In genomic region chr7:77837275-77837674, GRCh38 we compare ENCODE assay signal across 18 cellular contexts. TPM values are rescaled to one million over a fixed set of nuclear protein-coding genes. Genes with fewer than 3 reads are reported as not detected.
DNase-seq lines count a peak whose midpoint lies in the region; ATAC-seq and TF ChIP-seq lines count a peak whose summit lies in the region.
"Had no signal": no experiment of that assay in that cellular context is flagged by ENCODE, and none has a peak within 500 bp of the region (broad histone marks: within the 10 kb centered on the region; RNA-seq: fewer than 3 reads in every experiment).

No MANE protein-coding gene starts in this region.

- H3K4me1 Mint-ChIP-seq in neural progenitor cell: peaks cover 4% of the 10 kb centered on the region
- H3K4me1 Mint-ChIP-seq in T-helper 17 cell: peaks cover 28% of the 10 kb centered on the region

- H3K27ac ChIP-seq in right atrium auricular region (no peak overlapping the region), neural progenitor cell (no peak overlapping the region)

- DNase-seq in Right ventricle myocardium superior: no peak
- no peak for DNase-seq in right atrium auricular region (ENCODE audit: low spot score)
- DNase-seq in NCI-H526 (lab: John Stamatoyannopoulos, UW): peak; percentile 59 to 69
- DNase-seq in neural progenitor cell (ENCODE audit: low spot score): no peak
- DNase-seq in T-helper 17 cell: no peak
- DNase-seq in NK-92 (lab: John Stamatoyannopoulos, UW; ENCODE audit: unreplicated experiment): no peak
- DNase-seq: activated CD4-positive, CD25-positive, alpha-beta regulatory T cell; activated CD8-positive, alpha-beta T cell treated with anti-CD3 and anti-CD28 coated beads for 36 hours; activated naive CD4-positive, alpha-beta T cell treated with Interleukin-2 at 50 U/mL for 16 hours; activated T-cell treated with anti-CD3 and anti-CD28 coated beads, Interleukin-2, amount 50 U/mL, for 24 hours; CD4-positive, CD25-positive, alpha-beta regulatory T cell; DMS79; effector CD4-positive, alpha-beta T cell; NCI-H1092; NCI-H2171 treated with DMSO at 0.1 percent for 48 hours had no signal

- intact Hi-C loops in Right ventricle myocardium superior (cut with DNase I): no loop called here

- no peak overlapping the region for H2AFZ ChIP-seq in neural progenitor cell (replicated peaks)

- H4K20me1 ChIP-seq in neural progenitor cell (ENCODE audit: low read depth): peaks cover 2% of the 10 kb centered on the region

- H3K4me2 ChIP-seq in neural progenitor cell: no peak overlapping the region

- H3K27me3 ChIP-seq in right atrium auricular region (no peaks in the 10 kb centered on the region), endocrine pancreas (ENCODE audit: control insufficient read depth, insufficient read depth, low read length) (no peaks in the 10 kb centered on the region), neural progenitor cell (no peaks in the 10 kb centered on the region)

- H3K9me3 ChIP-seq in right atrium auricular region (no peaks in the 10 kb centered on the region), endocrine pancreas (ENCODE audit: control insufficient read depth, low read length) (no peaks in the 10 kb centered on the region), neural progenitor cell (ENCODE audit: low read depth) (no peaks in the 10 kb centered on the region), T-helper 17 cell (ENCODE audit: control insufficient read depth, low read length, poor library complexity, severe bottlenecking) (no peaks in the 10 kb centered on the region)

- H3K36me3 ChIP-seq in right atrium auricular region (no peaks in the 10 kb centered on the region), endocrine pancreas (ENCODE audit: control insufficient read depth, insufficient read depth, low read length) (no peaks in the 10 kb centered on the region), neural progenitor cell (no peaks in the 10 kb centered on the region)

- H3F3A ChIP-seq in neural progenitor cell (ENCODE audit: low read depth): no peaks in the 10 kb centered on the region

- peaks cover 2% of the 10 kb centered on the region for H3K9me3 Mint-ChIP-seq in neural progenitor cell
- H3K9me3 Mint-ChIP-seq: activated CD8-positive, alpha-beta T cell treated with anti-CD3 and anti-CD28 coated beads for 36 hours; CD4-positive, CD25-positive, alpha-beta regulatory T cell had no signal

- H3K36me3 Mint-ChIP-seq in neural progenitor cell (no peaks in the 10 kb centered on the region), T-helper 17 cell (ENCODE audit: low read depth) (peaks cover 2% of the 10 kb centered on the region)

- peak; percentile 44 for ATAC-seq in Right ventricle myocardium superior (ENCODE audit: poor library complexity)
- ATAC-seq in GM19328 (IDR thresholded peaks at IDR 0.05; ENCODE audit: unreplicated experiment): no peak
- no peak for ATAC-seq in T-helper 17 cell
- ATAC-seq: activated CD8-positive, alpha-beta T cell treated with anti-CD3 and anti-CD28 coated beads for 36 hours had no signal

- H3K27ac Mint-ChIP-seq in neural progenitor cell (no peak overlapping the region), T-helper 17 cell (no peak overlapping the region)
- H3K27ac Mint-ChIP-seq: activated CD8-positive, alpha-beta T cell treated with anti-CD3 and anti-CD28 coated beads for 36 hours; activated T-cell treated with anti-CD3 and anti-CD28 coated beads, Interleukin-2, amount 50 U/mL, for 24 hours had no signal

- H3K4me3 ChIP-seq in right atrium auricular region: no peak overlapping the region
- H3K4me3 ChIP-seq in endocrine pancreas (ENCODE audit: control insufficient read depth, insufficient read depth, low read length): peak overlapping the region; percentile 26
- no peak overlapping the region for H3K4me3 ChIP-seq in neural progenitor cell

- H3K4me3 Mint-ChIP-seq in neural progenitor cell (no peak overlapping the region), T-helper 17 cell (no peak overlapping the region)
- H3K4me3 Mint-ChIP-seq: activated CD8-positive, alpha-beta T cell treated with anti-CD3 and anti-CD28 coated beads for 36 hours; activated T-cell treated with anti-CD3 and anti-CD28 coated beads, Interleukin-2, amount 50 U/mL, for 24 hours had no signal

- H3K4me1 ChIP-seq in right atrium auricular region: peaks cover 0 to 20% of the 10 kb centered on the region in 2 donors
- peaks cover 25% of the 10 kb centered on the region for H3K4me1 ChIP-seq in endocrine pancreas (ENCODE audit: control insufficient read depth, insufficient read depth, low read length)
- peaks cover 3% of the 10 kb centered on the region for H3K4me1 ChIP-seq in neural progenitor cell

- H3K27me3 Mint-ChIP-seq in neural progenitor cell (ENCODE audit: insufficient read depth, low read depth) (no peaks in the 10 kb centered on the region), T-helper 17 cell (no peaks in the 10 kb centered on the region)
- H3K27me3 Mint-ChIP-seq: activated CD8-positive, alpha-beta T cell treated with anti-CD3 and anti-CD28 coated beads for 36 hours; activated T-cell treated with anti-CD3 and anti-CD28 coated beads, Interleukin-2, amount 50 U/mL, for 24 hours; CD4-positive, CD25-positive, alpha-beta regulatory T cell; progenitor cell of endocrine pancreas had no signal

- peaks cover 4% of the 10 kb centered on the region for H3K79me2 ChIP-seq in neural progenitor cell (ENCODE audit: low read depth)

- H3K9ac ChIP-seq in endocrine pancreas (ENCODE audit: control insufficient read depth, insufficient read depth, low read length) (no peak overlapping the region), neural progenitor cell (no peak overlapping the region)

- TF ChIP-seq CTCF in right atrium auricular region (IDR thresholded peaks at IDR 0.05): no peak
- no peak for TF ChIP-seq CTCF in neural progenitor cell (IDR thresholded peaks at IDR 0.05)

RNA-seq across cellular contexts. Expression of gene PHTF2, which starts 38.7 kb away (rescaled TPM):
- total RNA-seq in Right ventricle myocardium superior (17.6 TPM), right atrium auricular region (10 to 100 TPM; 14.3 to 31.6 TPM), neural progenitor cell (ENCODE audit: low replicate concordance) (33.0 and 38.6 TPM in 2 replicates), T-helper 17 cell (10 to 100 TPM; 68.1 to 69.9 TPM)

RNA-seq across cellular contexts. Expression of gene TMEM60, which starts 39.0 kb away (rescaled TPM):
- total RNA-seq in Right ventricle myocardium superior: 6.6 TPM
- total RNA-seq in right atrium auricular region: 10 to 100 TPM in 1 of 2 donors, 1 to 10 TPM in 1; 6.6 to 13.8 TPM
- 36.8 and 42.8 TPM in 2 replicates for total RNA-seq in neural progenitor cell (ENCODE audit: low replicate concordance)
- total RNA-seq in T-helper 17 cell: 1 to 10 TPM; 5.0 to 6.3 TPM

Comparison
In these comparisons a context has a peak if more than half of its experiments do, and no peak if none do; other contexts are left out.
1. DNase-seq: peak in NCI-H526 (2 of 2); none in Right ventricle myocardium superior (single experiment), right atrium auricular region (single experiment), neural progenitor cell (single experiment), T-helper 17 cell (0 of 3) and NK-92 (single experiment).